ENCODE assay signal across 19 cellular contexts in the genomic region with DNA sequence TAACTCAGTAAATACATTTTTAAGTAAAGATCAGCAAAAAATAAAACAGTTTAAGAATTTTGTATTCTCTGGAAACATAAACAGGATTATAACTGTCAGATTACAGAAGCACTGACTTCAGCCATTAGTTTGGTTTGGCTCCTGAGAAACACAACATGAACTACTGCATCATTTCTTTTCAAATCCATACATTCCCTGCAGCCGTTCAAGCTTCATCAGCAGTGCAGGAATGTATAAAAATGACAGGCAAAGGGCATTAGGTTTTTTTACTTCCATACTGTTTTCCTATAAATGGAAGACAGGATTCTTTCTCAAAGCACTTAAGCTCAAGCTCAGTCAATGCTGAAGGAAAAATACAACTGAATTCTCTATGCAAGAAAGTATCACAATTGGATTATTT. TPM values are rescaled to one million over a fixed set of nuclear protein-coding genes. Genes with fewer than 3 reads are reported as not detected.
DNase-seq lines count a peak whose midpoint lies in the region; FAIRE-seq and TF ChIP-seq lines count a peak whose summit lies in the region.
"Had no signal": no experiment of that assay in that cellular context is flagged by ENCODE, and none has a peak within 500 bp of the region (broad histone marks: within the 10 kb centered on the region; RNA-seq: fewer than 3 reads in every experiment).

No MANE protein-coding gene starts in this region.

- FAIRE-seq in islet of Langerhans (lab: Jason Lieb, UNC), result peak; percentile 51

- DNase-seq in SK-N-DZ (ENCODE audit: low spot score), result peak; percentile 39
- peak; percentile 92 for DNase-seq in retinal pigment epithelial cell (ENCODE audit: low read depth)
- no peak for DNase-seq in GM13976 (ENCODE audit: low spot score)
- DNase-seq in NCI-H748 treated with DMSO at 0.1 percent for 48 hours (lab: John Stamatoyannopoulos, UW), result no peak
- no peak for DNase-seq in NCI-H146 treated with DMSO at 0.1 percent for 48 hours (lab: John Stamatoyannopoulos, UW; ENCODE audit: unreplicated experiment)
- DNase-seq: DND-41, Karpas-422, MG63, NCI-H1048, NCI-H1436, NCI-H2029, NCI-H2171 treated with DMSO at 0.1 percent for 48 hours, NCI-H446, NCI-H69, OCI-M1, SHP77 treated with DMSO at 0.1 percent for 48 hours had no signal

- peaks cover 14% of the 10 kb centered on the region for H3K4me1 ChIP-seq in ACC112 (ENCODE audit: control insufficient read depth, insufficient read depth, low read length, unreplicated experiment)

- H3K27me3 ChIP-seq in ACC112 (ENCODE audit: insufficient read depth, low read length), result no peaks in the 10 kb centered on the region

- in situ Hi-C loops in GM13976 (cut with MboI; ENCODE audit: low sequenced_read_pairs, unreplicated experiment), result no loop called here

- H2AFZ ChIP-seq in ACC112 (ENCODE audit: low read length, unreplicated experiment), result no peak overlapping the region

- H3K27ac ChIP-seq in ACC112 (ENCODE audit: low read depth, low read length), result peak overlapping the region; percentile 5; the same call in 1 of the 2 replicates
- H3K27ac ChIP-seq: C4-2B had no signal

- TF ChIP-seq CTCF in retinal pigment epithelial cell (conservative IDR thresholded peaks at IDR 0.05; ENCODE audit: low read depth, low read length) (no peak), GM13976 (IDR thresholded peaks at IDR 0.05; ENCODE audit: borderline replicate concordance, control extremely low read depth, extremely low read depth, insufficient read depth, missing control alignments) (no peak)

- peak overlapping the region; percentile 59 for H3K4me3 ChIP-seq in ACC112 (ENCODE audit: low read depth, low read length)
- H3K4me3 ChIP-seq in retinal pigment epithelial cell (ENCODE audit: low read length), result peak overlapping the region; percentile 0
- H3K4me3 ChIP-seq: MG63 had no signal

- 0 out of 2 replicates have a peak, but pooled peaks cover under 1% of the 10 kb centered on the region for H3K36me3 ChIP-seq in ACC112 (ENCODE audit: insufficient read depth, low read length)
- H3K36me3 ChIP-seq: MG63 had no signal

- peaks cover 49% of the 10 kb centered on the region for H3K79me2 ChIP-seq in ACC112 (ENCODE audit: control insufficient read depth, insufficient read depth, low read length, unreplicated experiment)

RNA-seq across cellular contexts. Expression of a gene that starts 4.2 kb away (rescaled TPM):
- 139 and 144 TPM in 2 replicates for polyA plus RNA-seq in SK-N-DZ (2014; cell fraction: cytosol; rRNA removed)
- polyA plus RNA-seq in SK-N-DZ (2014; cell fraction: nucleus; rRNA removed), result 62.9 and 68.9 TPM in 2 replicates

Comparison
In these comparisons a context has a peak if more than half of its experiments do, and no peak if none do; other contexts are left out.
1. DNase-seq: peak in SK-N-DZ (single experiment) and retinal pigment epithelial cell (single experiment); none in GM13976 (single experiment), NCI-H748 treated with DMSO at 0.1 percent for 48 hours (single experiment) and NCI-H146 treated with DMSO at 0.1 percent for 48 hours (single experiment).